Comparison of ENCODE assay signal across 1 cellular context in genomic region chr2:27086090-27086721, GRCh38.
A peak's percentile ranks its signal among the peaks of the same experiment; 100 is the strongest.
TF ChIP-seq lines count a peak whose summit lies in the region.

No MANE protein-coding gene starts in this region.

TF ChIP-seq in HepG2, 621 proteins besides CTCF, POLR2A, EP300 and RAD21 (continued from another document):
- TF ChIP-seq ARID5B (CRISPR knock-in tag; IDR thresholded peaks at IDR 0.05): peak; percentile 62
- peak; percentile 81; the same call in 1 of the 2 replicates for TF ChIP-seq ZNF124 (CRISPR knock-in tag; IDR thresholded peaks at IDR 0.05)
- no peak for TF ChIP-seq HNRNPUL1 (IDR thresholded peaks at IDR 0.05; ENCODE audit: low read depth, low read length)
- no peak for TF ChIP-seq ZNF263 (CRISPR knock-in tag; IDR thresholded peaks at IDR 0.05)
- no peak for TF ChIP-seq ZNF704 (CRISPR knock-in tag; IDR thresholded peaks at IDR 0.05; ENCODE audit: borderline replicate concordance)
- TF ChIP-seq MEIS2 (CRISPR knock-in tag; IDR thresholded peaks at IDR 0.05): peak; percentile 78; the same call in 1 of the 2 replicates
- TF ChIP-seq ZNF768 (CRISPR knock-in tag; IDR thresholded peaks at IDR 0.05): peak; percentile 69
- TF ChIP-seq ZNF343 (CRISPR knock-in tag; IDR thresholded peaks at IDR 0.05): no peak; the same call in 1 of the 2 replicates
- TF ChIP-seq DNMT3B (CRISPR knock-in tag; conservative IDR thresholded peaks at IDR 0.05): no peak; the same call in 1 of the 2 replicates
- TF ChIP-seq ZNF296 (CRISPR knock-in tag; conservative IDR thresholded peaks at IDR 0.05): no peak
- TF ChIP-seq HCFC1 (IDR thresholded peaks at IDR 0.05; ENCODE audit: low read depth, low read length): no peak
TF ChIP-seq in HepG2: peak in this region for 293.
